ENCODE assay signal across 8 cellular contexts in the genomic region with DNA sequence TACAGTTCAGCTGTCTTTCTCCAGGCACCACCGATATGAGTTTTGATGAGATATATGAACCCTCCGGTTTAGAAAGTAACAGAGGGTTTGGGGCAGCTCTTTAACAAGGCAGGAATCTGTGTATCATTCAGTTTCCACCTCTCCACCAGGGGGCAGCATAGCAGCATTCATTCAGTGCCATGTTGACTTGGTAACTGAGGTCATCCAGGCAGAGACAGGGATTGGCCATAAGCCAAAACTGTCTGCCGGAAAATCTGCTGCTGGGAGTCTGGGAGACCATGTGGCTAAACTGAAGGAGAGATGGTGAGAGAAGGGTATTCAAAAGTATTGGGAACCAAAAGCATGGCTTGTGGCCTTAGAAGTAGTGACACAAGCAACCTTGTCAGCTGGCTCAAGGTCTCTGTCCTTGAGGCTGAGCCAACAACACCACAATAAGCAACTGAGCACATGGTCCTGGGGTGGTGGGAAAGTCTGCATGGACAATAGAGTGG.
A peak's percentile ranks its signal among the peaks of the same experiment; 100 is the strongest.
DNase-seq lines count a peak whose midpoint lies in the region; ATAC-seq and TF ChIP-seq lines count a peak whose summit lies in the region.

No MANE protein-coding gene starts in this region.

- H3K4me3 ChIP-seq in Jurkat, Clone E6-1 (ENCODE audit: low read length), result no peak overlapping the region
- H3K4me3 ChIP-seq in OCI-LY1 (ENCODE audit: low read depth, low read length, poor library complexity, severe bottlenecking), result no peak overlapping the region

- H3K27me3 ChIP-seq in OCI-LY1 (ENCODE audit: insufficient read depth, low read length), result no peaks in the 10 kb centered on the region

- H4K20me1 ChIP-seq in OCI-LY1 (ENCODE audit: insufficient read depth, low read length), result no peaks in the 10 kb centered on the region

- no peaks in the 10 kb centered on the region for H3F3A ChIP-seq in OCI-LY1 (ENCODE audit: insufficient read depth, low read length)

- peak; percentile 85; the same call in 1 of the 2 replicates for TF ChIP-seq CTCF in OCI-LY1 (IDR thresholded peaks at IDR 0.05; ENCODE audit: low read length)

- no peaks in the 10 kb centered on the region for H3K9me2 ChIP-seq in OCI-LY1 (ENCODE audit: low read depth, low read length)

- no peaks in the 10 kb centered on the region for H3K36me3 ChIP-seq in OCI-LY1 (ENCODE audit: insufficient read depth, low read length)

- H2AFZ ChIP-seq in OCI-LY1 (ENCODE audit: low read length), result no peak overlapping the region

- peak; percentile 81 for ATAC-seq in GM19452 (IDR thresholded peaks at IDR 0.05; ENCODE audit: unreplicated experiment)
- ATAC-seq in HG03095 (IDR thresholded peaks at IDR 0.05; ENCODE audit: unreplicated experiment), result no peak

- no peak overlapping the region for H3K9ac ChIP-seq in OCI-LY1 (ENCODE audit: low read length)

- H3K4me1 ChIP-seq in OCI-LY1 (ENCODE audit: insufficient read depth, low read length, severe bottlenecking), result no peaks in the 10 kb centered on the region

- no peaks in the 10 kb centered on the region for H3K79me2 ChIP-seq in OCI-LY1 (ENCODE audit: insufficient read depth, low read length)

- DNase-seq in D341Med (ENCODE audit: low spot score) (peak; percentile 82), astrocyte of the hippocampus (ENCODE audit: low read depth, low spot score) (peak; percentile 31), iPS-NIHi11 (ENCODE audit: low spot score) (peak; percentile 84)
- peak; percentile 60 for DNase-seq in Jurkat, Clone E6-1 (ENCODE audit: low read depth, low spot score)
- peak; percentile 48 to 55 for DNase-seq in stimulated activated CD4-positive, alpha-beta T cell treated with anti-CD3 and anti-CD28 coated beads, Interleukin-2, amount 100 ng/mL, for 48 hours

- no peak overlapping the region for H3K4me2 ChIP-seq in OCI-LY1 (ENCODE audit: low read length)

- H3K27ac ChIP-seq in OCI-LY1 (ENCODE audit: low read depth, low read length, poor library complexity, severe bottlenecking), result no peak overlapping the region

- H3K9me3 ChIP-seq in OCI-LY1 (ENCODE audit: low read length), result no peaks in the 10 kb centered on the region

Comparison
In these comparisons a context has a peak if more than half of its experiments do, and no peak if none do; other contexts are left out.
1. DNase-seq: peak in every context shown above with its lines; median percentile 84 in iPS-NIHi11; 82 in D341Med; 60 in Jurkat, Clone E6-1; 52 in stimulated activated CD4-positive, alpha-beta T cell treated with anti-CD3 and anti-CD28 coated beads, Interleukin-2, amount 100 ng/mL, for 48 hours; 31 in astrocyte of the hippocampus.